ENCODE assay signal across 18 cellular contexts in genomic region chr2:3458396-3459184, GRCh38.
DNase-seq lines count a peak whose midpoint lies in the region; ATAC-seq and TF ChIP-seq lines count a peak whose summit lies in the region.
"Had no signal": no experiment of that assay in that cellular context is flagged by ENCODE, and none has a peak within 500 bp of the region (broad histone marks: within the 10 kb centered on the region; RNA-seq: fewer than 3 reads in every experiment).

No MANE protein-coding gene starts in this region.

- H3K4me1 Mint-ChIP-seq in MCF 10A (ENCODE audit: insufficient read depth, unreplicated experiment) (no peaks in the 10 kb centered on the region), endothelial cell (ENCODE audit: unreplicated experiment) (peaks cover 9% of the 10 kb centered on the region)

- TF ChIP-seq CTCF in MCF 10A (IDR thresholded peaks at IDR 0.05; ENCODE audit: unreplicated experiment) (no peak), breast epithelium (IDR thresholded peaks at IDR 0.05) (no peak), endothelial cell (IDR thresholded peaks at IDR 0.05; ENCODE audit: unreplicated experiment) (no peak), gastrocnemius medialis (IDR thresholded peaks at IDR 0.05 in 4 of 5, conservative IDR thresholded peaks at IDR 0.05 in 1 of 5) (no peak)

- no peak for TF ChIP-seq POLR2A in breast epithelium (IDR thresholded peaks at IDR 0.05)
- TF ChIP-seq POLR2A in gastrocnemius medialis (IDR thresholded peaks at IDR 0.05), result no peak

- H3K27ac Mint-ChIP-seq in MCF 10A (ENCODE audit: low read depth, unreplicated experiment) (peak overlapping the region; percentile 59), endothelial cell (ENCODE audit: unreplicated experiment) (peak overlapping the region; percentile 38)
- H3K27ac Mint-ChIP-seq: stimulated activated memory B cell treated with anti-CD40 and anti-IgM and Interleukin-4, amounts not matched to agents 10 μg/mL and 1 μg/mL and 100 μg/mL, for 72 hours had no signal

- CTCF ChIA-PET in MCF 10A (lab: Yijun Ruan, JAX), result interaction anchor here (0.5 to 1.2 kb wide), 4 partner anchors 15 to 1421 kb away, joined by 3 to 9 read pairs (median 4); no protein-coding TSS in a partner anchor

- no peak for ATAC-seq in gastrocnemius medialis
- ATAC-seq: natural killer cell; stimulated activated memory B cell treated with anti-CD40 and anti-IgM and Interleukin-4, amounts not matched to agents 10 μg/mL and 1 μg/mL and 100 μg/mL, for 72 hours had no signal

- peaks cover 36% of the 10 kb centered on the region for H3K36me3 Mint-ChIP-seq in MCF 10A (ENCODE audit: insufficient read depth, unreplicated experiment)
- peaks cover 32% of the 10 kb centered on the region for H3K36me3 Mint-ChIP-seq in endothelial cell (ENCODE audit: low read depth, unreplicated experiment)
- H3K36me3 Mint-ChIP-seq: natural killer cell had no signal

- H3K36me3 ChIP-seq in breast epithelium, result peaks cover 9% of the 10 kb centered on the region
- peaks cover 0 to 16% of the 10 kb centered on the region in 2 donors for H3K36me3 ChIP-seq in gastrocnemius medialis

- POLR2A ChIA-PET in MCF 10A (lab: Yijun Ruan, JAX), result interaction anchor here (2.5 kb wide), 1 partner anchor 73 kb away, joined by 5 read pairs; no protein-coding TSS in a partner anchor

- no peaks in the 10 kb centered on the region for H3K27me3 ChIP-seq in breast epithelium
- no peaks in the 10 kb centered on the region for H3K27me3 ChIP-seq in gastrocnemius medialis
- H3K27me3 ChIP-seq: adrenal gland, MG63 had no signal

- H3K4me3 ChIP-seq in breast epithelium (no peak overlapping the region), gastrocnemius medialis (no peak overlapping the region)
- H3K4me3 ChIP-seq: adrenal gland, HAP-1, MG63 had no signal

- no peak overlapping the region for H3K4me3 Mint-ChIP-seq in MCF 10A (ENCODE audit: unreplicated experiment)
- H3K4me3 Mint-ChIP-seq in endothelial cell (ENCODE audit: unreplicated experiment), result peak overlapping the region; percentile 57
- H3K4me3 Mint-ChIP-seq: CD4-positive, alpha-beta memory T cell; natural killer cell; stimulated activated memory B cell treated with anti-CD40 and anti-IgM and Interleukin-4, amounts not matched to agents 10 μg/mL and 1 μg/mL and 100 μg/mL, for 72 hours had no signal

- H3K9me3 ChIP-seq in breast epithelium (no peaks in the 10 kb centered on the region), gastrocnemius medialis (no peaks in the 10 kb centered on the region)
- H3K9me3 ChIP-seq: adrenal gland, HAP-1, MG63 had no signal

- BruUV-seq in MCF 10A (replicated peaks; lab: Mats Ljungman, UMichigan), result no TSS peak

- H3K27me3 Mint-ChIP-seq in MCF 10A (ENCODE audit: insufficient read depth, unreplicated experiment), result no peaks in the 10 kb centered on the region
- peaks cover 2% of the 10 kb centered on the region for H3K27me3 Mint-ChIP-seq in endothelial cell (ENCODE audit: unreplicated experiment)
- H3K27me3 Mint-ChIP-seq: CD4-positive, alpha-beta memory T cell; stimulated activated memory B cell treated with anti-CD40 and anti-IgM and Interleukin-4, amounts not matched to agents 10 μg/mL and 1 μg/mL and 100 μg/mL, for 72 hours had no signal

- H3K4me1 ChIP-seq in breast epithelium, result no peaks in the 10 kb centered on the region
- peaks cover 31 to 33% of the 10 kb centered on the region in 2 donors for H3K4me1 ChIP-seq in gastrocnemius medialis

- no peaks in the 10 kb centered on the region for H3K9me3 Mint-ChIP-seq in MCF 10A (ENCODE audit: unreplicated experiment)
- H3K9me3 Mint-ChIP-seq in endothelial cell (ENCODE audit: unreplicated experiment), result no peaks in the 10 kb centered on the region
- H3K9me3 Mint-ChIP-seq: CD4-positive, alpha-beta memory T cell; natural killer cell; stimulated activated memory B cell treated with anti-CD40 and anti-IgM and Interleukin-4, amounts not matched to agents 10 μg/mL and 1 μg/mL and 100 μg/mL, for 72 hours had no signal

- intact Hi-C loops in MCF 10A (cut with micrococcal nuclease), result no loop called here
- intact Hi-C loops in breast epithelium (cut with DNase I; ENCODE audit: low total_unique reads), result no loop called here
- intact Hi-C loops in gastrocnemius medialis (cut with DNase I; ENCODE audit: low total_unique reads), result no loop called here

- H3K27ac ChIP-seq in breast epithelium (no peak overlapping the region), gastrocnemius medialis (peak overlapping the region; percentile 75 to 86 (median 80))
- H3K27ac ChIP-seq: adrenal gland had no signal

- in situ Hi-C loops in gastrocnemius medialis (cut with MboI; ENCODE audit: low sequenced_read_pairs in 4 of 4), result no loop called here

- DNase-seq in MCF 10A (ENCODE audit: unreplicated experiment), result no peak
- DNase-seq in breast epithelium (ENCODE audit: low spot score in 2 of 2), result no peak
- DNase-seq in NCI-H1694 treated with DMSO at 0.1 percent for 48 hours (lab: John Stamatoyannopoulos, UW), result peak; percentile 53
- DNase-seq in endothelial cell (ENCODE audit: low spot score), result no peak
- DNase-seq in gastrocnemius medialis, result no peak
- no peak for DNase-seq in cerebellum (ENCODE audit: low spot score)
- DNase-seq in NCI-H2107 (lab: John Stamatoyannopoulos, UW), result no peak
- DNase-seq: activated CD4-positive, alpha-beta T cell treated with anti-CD3 and anti-CD28 coated beads for 1 hour; CD4-positive, alpha-beta memory T cell; glutamatergic neuron; MG63; midbrain; natural killer cell; NCI-H1417; NCI-H524 treated with DMSO at 0.1 percent for 48 hours had no signal

Comparison
In these comparisons a context has a peak if more than half of its experiments do, and no peak if none do; other contexts are left out.
1. H3K27ac ChIP-seq: peak in gastrocnemius medialis (4 of 4); none in breast epithelium (0 of 2).